Comparison of ENCODE assay signal across 29 cellular contexts in the genomic region with DNA sequence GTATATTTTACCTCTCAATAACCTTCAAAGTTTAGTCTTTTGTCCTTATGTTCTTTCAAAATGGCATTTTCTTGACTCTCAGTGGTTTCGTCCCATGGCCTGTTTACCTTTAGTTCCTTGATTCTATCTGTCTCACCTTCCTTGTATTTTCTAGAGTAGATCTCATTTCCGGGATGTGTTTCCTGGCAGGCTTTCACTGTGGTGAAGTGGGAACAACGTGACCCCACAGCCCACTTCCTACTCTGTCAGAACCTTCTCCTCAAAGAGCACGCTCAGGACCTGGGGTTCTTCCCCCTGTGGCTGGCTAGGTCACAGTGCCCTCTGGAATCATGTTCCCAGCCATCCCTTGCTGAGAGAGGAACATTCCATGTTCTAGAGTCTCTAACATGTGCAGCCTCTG.
DNase-seq lines count a peak whose midpoint lies in the region; ATAC-seq lines count a peak whose summit lies in the region.
"Had no signal": no experiment of that assay in that cellular context is flagged by ENCODE, and none has a peak within 500 bp of the region (broad histone marks: within the 10 kb centered on the region; RNA-seq: fewer than 3 reads in every experiment).

No MANE protein-coding gene starts in this region.

- H3K9me3 Mint-ChIP-seq in activated CD8-positive, alpha-beta memory T cell treated with anti-CD3 and anti-CD28 coated beads, Interleukin-2, amount 10 ng/mL, durations not matched to agents 7 days and 5 days (ENCODE audit: low read depth): no peaks in the 10 kb centered on the region
- no peaks in the 10 kb centered on the region for H3K9me3 Mint-ChIP-seq in activated naive CD8-positive, alpha-beta T cell treated with anti-CD3 and anti-CD28 coated beads, Interleukin-2, amount 10 ng/mL, durations not matched to agents 7 days and 5 days

- POLR2A ChIA-PET in activated naive CD8-positive, alpha-beta T cell treated with anti-CD3 and anti-CD28 coated beads, Interleukin-2, amount 10 ng/mL, durations not matched to agents 7 days and 5 days (lab: Charles Lee): no interaction called here

- no peaks in the 10 kb centered on the region for H3K9me3 ChIP-seq in KOPT-K1 (ENCODE audit: insufficient read depth, low read length, poor library complexity, severe bottlenecking)
- peaks cover 3% of the 10 kb centered on the region for H3K9me3 ChIP-seq in trophoblast cell (ENCODE audit: insufficient read depth, low read depth, low read length)
- H3K9me3 ChIP-seq: ascending aorta, mucosa of descending colon, ovary, testis had no signal

- H3K79me1 ChIP-seq in trophoblast cell (ENCODE audit: low read length): peaks cover 16% of the 10 kb centered on the region

- peak overlapping the region; percentile 23 for H3K14ac ChIP-seq in trophoblast cell (ENCODE audit: low read length)

- CTCF ChIA-PET in activated CD8-positive, alpha-beta memory T cell treated with anti-CD3 and anti-CD28 coated beads, Interleukin-2, amount 10 ng/mL, durations not matched to agents 7 days and 5 days (lab: Charles Lee): no interaction called here

- no peak overlapping the region for H4K8ac ChIP-seq in trophoblast cell (ENCODE audit: low read depth, low read length)

- H3K9ac ChIP-seq in trophoblast cell (ENCODE audit: low read length): no peak overlapping the region
- H3K9ac ChIP-seq: KMS-11 had no signal

- no peak for DNase-seq in activated CD8-positive, alpha-beta memory T cell treated with anti-CD3 and anti-CD28 coated beads, Interleukin-2, amount 10 ng/mL, durations not matched to agents 7 days and 5 days
- DNase-seq in activated CD8-positive, alpha-beta memory T cell treated with anti-CD3 and anti-CD28 coated beads, Interleukin-2, amount 50 U/mL, for 48 hours: no peak
- DNase-seq in activated naive CD8-positive, alpha-beta T cell treated with anti-CD3 and anti-CD28 coated beads, Interleukin-2, amount 10 ng/mL, durations not matched to agents 7 days and 5 days: no peak
- DNase-seq in trophoblast cell: no peak
- no peak for DNase-seq in SK-N-DZ (ENCODE audit: low spot score)
- no peak for DNase-seq in posterior cingulate gyrus
- DNase-seq: activated CD4-positive, alpha-beta T cell treated with anti-CD3 and anti-CD28 coated beads, Interleukin-2, amount 50 U/mL, for 1 hour; activated naive CD4-positive, alpha-beta T cell treated with anti-CD3 and anti-CD28 coated beads, Interleukin-2, amount 50 U/mL, for 16 hours; effector CD4-positive, alpha-beta T cell; H7; hippocampal formation; mammary epithelial cell; mucosa of descending colon; NCI-H1436 treated with DMSO at 0.1 percent for 48 hours; NCI-H2107; NCI-H345; NCI-H69; ovary; retina; Right ventricle myocardium superior; stimulated activated naive CD4-positive, alpha-beta T cell; T1000; testis had no signal

- H3K27ac ChIP-seq in KOPT-K1 (ENCODE audit: low read depth, low read length, poor library complexity, severe bottlenecking): peak overlapping the region; percentile 59
- no peak overlapping the region for H3K27ac ChIP-seq in trophoblast cell (ENCODE audit: low read depth, low read length)
- H3K27ac ChIP-seq: ascending aorta, epithelial cell of prostate, HL-60, KMS-11, ovary, testis had no signal

- H2BK5ac ChIP-seq in trophoblast cell (ENCODE audit: low read depth, low read length, poor library complexity): no peak overlapping the region

- H3K18ac ChIP-seq in trophoblast cell (ENCODE audit: low read length): peak overlapping the region; percentile 18

- no peak overlapping the region for H2BK120ac ChIP-seq in trophoblast cell (ENCODE audit: insufficient read depth, low read length, poor library complexity)

- peak overlapping the region; percentile 39 for H3K27ac Mint-ChIP-seq in activated CD8-positive, alpha-beta memory T cell treated with anti-CD3 and anti-CD28 coated beads, Interleukin-2, amount 10 ng/mL, durations not matched to agents 7 days and 5 days
- H3K27ac Mint-ChIP-seq in activated naive CD8-positive, alpha-beta T cell treated with anti-CD3 and anti-CD28 coated beads, Interleukin-2, amount 10 ng/mL, durations not matched to agents 7 days and 5 days: peak overlapping the region; percentile 75

- no peak overlapping the region for H3K23ac ChIP-seq in trophoblast cell (ENCODE audit: low read length)

- H3K4me1 ChIP-seq in trophoblast cell (ENCODE audit: control insufficient read depth in 1 of 2, insufficient read depth in 2 of 2, low read length in 2 of 2): peaks cover 20 to 22% of the 10 kb centered on the region in 2 experiments
- H3K4me1 ChIP-seq: testis had no signal

- H3K36me3 Mint-ChIP-seq in activated CD8-positive, alpha-beta memory T cell treated with anti-CD3 and anti-CD28 coated beads, Interleukin-2, amount 10 ng/mL, durations not matched to agents 7 days and 5 days: no peaks in the 10 kb centered on the region
- peaks cover 3% of the 10 kb centered on the region for H3K36me3 Mint-ChIP-seq in activated naive CD8-positive, alpha-beta T cell treated with anti-CD3 and anti-CD28 coated beads, Interleukin-2, amount 10 ng/mL, durations not matched to agents 7 days and 5 days

- no peaks in the 10 kb centered on the region for H3K27me3 Mint-ChIP-seq in activated CD8-positive, alpha-beta memory T cell treated with anti-CD3 and anti-CD28 coated beads, Interleukin-2, amount 10 ng/mL, durations not matched to agents 7 days and 5 days
- H3K27me3 Mint-ChIP-seq in activated naive CD8-positive, alpha-beta T cell treated with anti-CD3 and anti-CD28 coated beads, Interleukin-2, amount 10 ng/mL, durations not matched to agents 7 days and 5 days: peaks cover 2% of the 10 kb centered on the region

- no peaks in the 10 kb centered on the region for H3K79me2 ChIP-seq in trophoblast cell (ENCODE audit: control insufficient read depth, insufficient read depth, low read length, poor library complexity)

- no peak overlapping the region for H3K4me3 ChIP-seq in trophoblast cell (ENCODE audit: low read depth, low read length)
- H3K4me3 ChIP-seq: ascending aorta, mucosa of descending colon, ovary, testis had no signal

- H3K27me3 ChIP-seq in trophoblast cell (ENCODE audit: insufficient read depth, low read length): no peaks in the 10 kb centered on the region
- H3K27me3 ChIP-seq: ascending aorta, ovary, testis had no signal

- H2AK5ac ChIP-seq in trophoblast cell (ENCODE audit: low read length): no peak overlapping the region

- peak overlapping the region; percentile 6 for H2AFZ ChIP-seq in trophoblast cell (ENCODE audit: insufficient read depth, low read length, poor library complexity)

- no peak overlapping the region for H3K4me3 Mint-ChIP-seq in activated CD8-positive, alpha-beta memory T cell treated with anti-CD3 and anti-CD28 coated beads, Interleukin-2, amount 10 ng/mL, durations not matched to agents 7 days and 5 days
- peak overlapping the region; percentile 53 for H3K4me3 Mint-ChIP-seq in activated naive CD8-positive, alpha-beta T cell treated with anti-CD3 and anti-CD28 coated beads, Interleukin-2, amount 10 ng/mL, durations not matched to agents 7 days and 5 days

- peak overlapping the region; percentile 43 for H4K91ac ChIP-seq in trophoblast cell (ENCODE audit: low read depth, low read length)

- no peak overlapping the region for H4K12ac ChIP-seq in trophoblast cell (ENCODE audit: low read depth, low read length)

- no CpG with 5 or more reads among the region's 4 CpGs for WGBS in trophoblast cell (ENCODE audit: extremely low coverage, insufficient coverage, insufficient read length)

- no peak overlapping the region for H3K4ac ChIP-seq in trophoblast cell (ENCODE audit: low read depth, low read length)

- peak overlapping the region; percentile 68 for H2BK12ac ChIP-seq in trophoblast cell (ENCODE audit: low read length)

- intact Hi-C loops in posterior cingulate gyrus (cut with DNase I): no loop called here

- no peak overlapping the region for H3K4me2 ChIP-seq in trophoblast cell (ENCODE audit: low read length)
- H3K4me2 ChIP-seq: KMS-11 had no signal

- ATAC-seq in activated CD8-positive, alpha-beta memory T cell treated with anti-CD3 and anti-CD28 coated beads, Interleukin-2, amount 10 ng/mL, durations not matched to agents 7 days and 5 days: no peak
- ATAC-seq in activated naive CD8-positive, alpha-beta T cell treated with anti-CD3 and anti-CD28 coated beads, Interleukin-2, amount 10 ng/mL, durations not matched to agents 7 days and 5 days (ENCODE audit: low read depth): peak; percentile 28
- no peak for ATAC-seq in HG03442 (IDR thresholded peaks at IDR 0.05; ENCODE audit: unreplicated experiment)
- ATAC-seq: mucosa of descending colon had no signal

- H3K36me3 ChIP-seq in KOPT-K1 (ENCODE audit: insufficient read depth, low read length) (no peaks in the 10 kb centered on the region), trophoblast cell (ENCODE audit: control insufficient read depth in 1 of 2, insufficient read depth in 2 of 2, low read length in 2 of 2) (no peaks in the 10 kb centered on the region)
- H3K36me3 ChIP-seq: ascending aorta, ovary had no signal

- H3K4me1 Mint-ChIP-seq in activated CD8-positive, alpha-beta memory T cell treated with anti-CD3 and anti-CD28 coated beads, Interleukin-2, amount 10 ng/mL, durations not matched to agents 7 days and 5 days: peaks cover 25% of the 10 kb centered on the region
- H3K4me1 Mint-ChIP-seq in activated naive CD8-positive, alpha-beta T cell treated with anti-CD3 and anti-CD28 coated beads, Interleukin-2, amount 10 ng/mL, durations not matched to agents 7 days and 5 days: peaks cover 36% of the 10 kb centered on the region
